8 cellular contexts compared by ENCODE assay signal in genomic region chr1:240027059-240027462, GRCh38.
DNase-seq lines count a peak whose midpoint lies in the region; ATAC-seq, FAIRE-seq and TF ChIP-seq lines count a peak whose summit lies in the region.

No MANE protein-coding gene starts in this region.

- H3K4me3 ChIP-seq in astrocyte (ENCODE audit: insufficient read depth, low read depth, low read length) (no peak overlapping the region), tibial artery (no peak overlapping the region)

- H3K9me3 ChIP-seq in astrocyte (ENCODE audit: insufficient read depth, low read depth, low read length) (no peaks in the 10 kb centered on the region), tibial artery (no peaks in the 10 kb centered on the region)

- no peak overlapping the region for H3K4me2 ChIP-seq in astrocyte (ENCODE audit: low read length)

- peak; percentile 56 for DNase-seq in Calu3
- peak; percentile 63 for DNase-seq in NCI-H345 (lab: John Stamatoyannopoulos, UW)
- peak; percentile 12 for DNase-seq in astrocyte (ENCODE audit: low read depth)
- DNase-seq in tibial artery = no peak

- H4K20me1 ChIP-seq in astrocyte (ENCODE audit: insufficient read depth, low read length) = no peaks in the 10 kb centered on the region

- no peak overlapping the region for H3K9ac ChIP-seq in astrocyte (ENCODE audit: low read length)

- H3K27me3 ChIP-seq in astrocyte (ENCODE audit: insufficient read depth, low read length) (no peaks in the 10 kb centered on the region), tibial artery (no peaks in the 10 kb centered on the region)

- CTCF ChIA-PET in Calu3 (lab: Charles Lee) = interaction anchor here (1.0 kb wide), 1 partner anchor 142 kb away, joined by 3 read pairs; no protein-coding TSS in a partner anchor

- H3K4me1 ChIP-seq in astrocyte (ENCODE audit: insufficient read depth, low read length) = peaks cover 21% of the 10 kb centered on the region
- H3K4me1 ChIP-seq in tibial artery = no peaks in the 10 kb centered on the region

- H3K27ac Mint-ChIP-seq in Calu3 (ENCODE audit: unreplicated experiment) (no peak overlapping the region), astrocyte (ENCODE audit: unreplicated experiment) (no peak overlapping the region)

- H3K79me2 ChIP-seq in astrocyte (ENCODE audit: insufficient read depth, low read length) = no peaks in the 10 kb centered on the region

- H3K9me3 Mint-ChIP-seq in Calu3 (ENCODE audit: low read depth, unreplicated experiment) = no peaks in the 10 kb centered on the region
- H3K9me3 Mint-ChIP-seq in astrocyte (ENCODE audit: unreplicated experiment) = no peaks in the 10 kb centered on the region

- TF ChIP-seq CTCF in Calu3 (IDR thresholded peaks at IDR 0.05; ENCODE audit: unreplicated experiment) (peak; percentile 90), astrocyte (IDR thresholded peaks at IDR 0.05; ENCODE audit: insufficient read depth, low read depth, low read length) (peak; percentile 99), tibial artery (IDR thresholded peaks at IDR 0.05) (peak; percentile 24 to 44)

- H3K27me3 Mint-ChIP-seq in Calu3 (ENCODE audit: unreplicated experiment) = no peaks in the 10 kb centered on the region
- no peaks in the 10 kb centered on the region for H3K27me3 Mint-ChIP-seq in astrocyte (ENCODE audit: low read depth, unreplicated experiment)

- no peaks in the 10 kb centered on the region for H3K36me3 Mint-ChIP-seq in Calu3 (ENCODE audit: insufficient read depth, unreplicated experiment)
- H3K36me3 Mint-ChIP-seq in astrocyte (ENCODE audit: low read depth, unreplicated experiment) = no peaks in the 10 kb centered on the region

- FAIRE-seq in astrocyte (lab: Jason Lieb, UNC) (peak; percentile 81), islet of Langerhans (lab: Jason Lieb, UNC) (peak; percentile 92)

- no peak overlapping the region for H2AFZ ChIP-seq in astrocyte (ENCODE audit: low read depth, low read length)

- ATAC-seq in GM19035 (IDR thresholded peaks at IDR 0.05; ENCODE audit: unreplicated experiment) (peak; percentile 84), HG03196 (IDR thresholded peaks at IDR 0.05; ENCODE audit: unreplicated experiment) (peak; percentile 83), HG03108 (IDR thresholded peaks at IDR 0.05; ENCODE audit: unreplicated experiment) (no peak)

- BruUV-seq in Calu3 (replicated peaks; lab: Mats Ljungman, UMichigan) = no TSS peak

- intact Hi-C loops in Calu3 (cut with micrococcal nuclease; ENCODE audit: unreplicated experiment) = loop anchor here (1.0 to 5.0 kb wide), 4 partner anchors 122 to 665 kb away; no protein-coding TSS in a partner anchor
- intact Hi-C loops in tibial artery (cut with DNase I; ENCODE audit: low total_unique reads) = no loop called here

- H3K4me3 Mint-ChIP-seq in Calu3 (ENCODE audit: low read depth, unreplicated experiment) (no peak overlapping the region), astrocyte (ENCODE audit: unreplicated experiment) (no peak overlapping the region)

- H3K4me1 Mint-ChIP-seq in Calu3 (ENCODE audit: low read depth, unreplicated experiment) = peaks cover 25% of the 10 kb centered on the region
- H3K4me1 Mint-ChIP-seq in astrocyte (ENCODE audit: low read depth, unreplicated experiment) = peaks cover 25% of the 10 kb centered on the region

- H3K36me3 ChIP-seq in astrocyte (ENCODE audit: insufficient read depth, low read length) (no peaks in the 10 kb centered on the region), tibial artery (no peaks in the 10 kb centered on the region)

- H3K27ac ChIP-seq in astrocyte (ENCODE audit: low read depth, low read length) (no peak overlapping the region), tibial artery (no peak overlapping the region)

Comparison
In these comparisons a context has a peak if more than half of its experiments do, and no peak if none do; other contexts are left out.
1. DNase-seq: peak in Calu3 (single experiment), NCI-H345 (single experiment) and astrocyte (single experiment); none in tibial artery (0 of 2).
2. CTCF ChIP-seq: peak in every context shown above with its lines; median percentile 99 in astrocyte; 90 in Calu3; 34 in tibial artery.